3 cellular contexts compared by ENCODE assay signal in genomic region chr5:76422742-76423141, GRCh38.
A peak's percentile ranks its signal among the peaks of the same experiment; 100 is the strongest.
TF ChIP-seq lines count a peak whose summit lies in the region.

No MANE protein-coding gene starts in this region.

TF ChIP-seq in HepG2, 621 proteins besides CTCF, POLR2A, EP300 and RAD21:
- TF ChIP-seq ZMYM3 (CRISPR knock-in tag; IDR thresholded peaks at IDR 0.05) (peak; percentile 40; the same call in 1 of the 2 replicates), ZNF629 (CRISPR knock-in tag; conservative IDR thresholded peaks at IDR 0.05) (peak; percentile 91), ESRRA (CRISPR knock-in tag; IDR thresholded peaks at IDR 0.05; ENCODE audit: low read depth) (no peak)

TF ChIP-seq in K562, 482 proteins besides CTCF, POLR2A, EP300 and RAD21 (continues in another document):
- no peak for TF ChIP-seq HDAC3 (IDR thresholded peaks at IDR 0.05; ENCODE audit: borderline replicate concordance, partially characterized antibody)
- TF ChIP-seq, protein P1, sequence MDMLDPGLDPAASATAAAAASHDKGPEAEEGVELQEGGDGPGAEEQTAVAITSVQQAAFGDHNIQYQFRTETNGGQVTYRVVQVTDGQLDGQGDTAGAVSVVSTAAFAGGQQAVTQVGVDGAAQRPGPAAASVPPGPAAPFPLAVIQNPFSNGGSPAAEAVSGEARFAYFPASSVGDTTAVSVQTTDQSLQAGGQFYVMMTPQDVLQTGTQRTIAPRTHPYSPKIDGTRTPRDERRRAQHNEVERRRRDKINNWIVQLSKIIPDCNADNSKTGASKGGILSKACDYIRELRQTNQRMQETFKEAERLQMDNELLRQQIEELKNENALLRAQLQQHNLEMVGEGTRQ (CRISPR knock-in tag; IDR thresholded peaks at IDR 0.05): no peak
- TF ChIP-seq CBFA2T3 (IDR thresholded peaks at IDR 0.05): no peak
- no peak for TF ChIP-seq HSF4 (CRISPR knock-in tag; IDR thresholded peaks at IDR 0.05; ENCODE audit: borderline replicate concordance)
- TF ChIP-seq, protein P2, sequence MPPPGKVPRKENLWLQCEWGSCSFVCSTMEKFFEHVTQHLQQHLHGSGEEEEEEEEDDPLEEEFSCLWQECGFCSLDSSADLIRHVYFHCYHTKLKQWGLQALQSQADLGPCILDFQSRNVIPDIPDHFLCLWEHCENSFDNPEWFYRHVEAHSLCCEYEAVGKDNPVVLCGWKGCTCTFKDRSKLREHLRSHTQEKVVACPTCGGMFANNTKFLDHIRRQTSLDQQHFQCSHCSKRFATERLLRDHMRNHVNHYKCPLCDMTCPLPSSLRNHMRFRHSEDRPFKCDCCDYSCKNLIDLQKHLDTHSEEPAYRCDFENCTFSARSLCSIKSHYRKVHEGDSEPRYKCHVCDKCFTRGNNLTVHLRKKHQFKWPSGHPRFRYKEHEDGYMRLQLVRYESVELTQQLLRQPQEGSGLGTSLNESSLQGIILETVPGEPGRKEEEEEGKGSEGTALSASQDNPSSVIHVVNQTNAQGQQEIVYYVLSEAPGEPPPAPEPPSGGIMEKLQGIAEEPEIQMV (tag; conservative IDR thresholded peaks at IDR 0.05; ENCODE audit: low read depth): no peak
- TF ChIP-seq TCF7L2 (IDR thresholded peaks at IDR 0.05; ENCODE audit: low read depth, low read length): no peak
- TF ChIP-seq KDM1A (IDR thresholded peaks at IDR 0.05): 0 out of 4 replicates have a peak, but pooled peaks of 1 of the 2 experiments have one; percentile 15
- no peak for TF ChIP-seq TARDBP (IDR thresholded peaks at IDR 0.05)
- TF ChIP-seq ILK (tag; IDR thresholded peaks at IDR 0.05; ENCODE audit: borderline replicate concordance, low read depth): no peak
- no peak for TF ChIP-seq STAT5B (CRISPR knock-in tag; IDR thresholded peaks at IDR 0.05)
- TF ChIP-seq RBM15 (IDR thresholded peaks at IDR 0.05; ENCODE audit: insufficient read depth, low read length): no peak
- peak; percentile 81 for TF ChIP-seq CHD4 (IDR thresholded peaks at IDR 0.05; ENCODE audit: insufficient read depth, insufficient replicate concordance, low read depth, low read length, poor library complexity, severe bottlenecking)
- no peak for TF ChIP-seq ZNF280B (CRISPR knock-in tag; IDR thresholded peaks at IDR 0.05)
- no peak for TF ChIP-seq SUPT5H (IDR thresholded peaks at IDR 0.05)
- no peak for TF ChIP-seq RNF219 (CRISPR knock-in tag; IDR thresholded peaks at IDR 0.05)
- peak; percentile 45; the same call in 1 of the 2 replicates for TF ChIP-seq ADNP (tag; IDR thresholded peaks at IDR 0.05)
- no peak for TF ChIP-seq ZNF124 (CRISPR knock-in tag; IDR thresholded peaks at IDR 0.05)
- 0 out of 2 replicates have a peak, but pooled peaks have one; percentile 22 for TF ChIP-seq BCOR (IDR thresholded peaks at IDR 0.05)
- TF ChIP-seq POLR3A (IDR thresholded peaks at IDR 0.05; ENCODE audit: borderline replicate concordance, extremely low read depth, insufficient read depth, insufficient read length): no peak
- peak; percentile 87 for TF ChIP-seq RBM25 (IDR thresholded peaks at IDR 0.05; ENCODE audit: low read depth, low read length, severe bottlenecking)
- no peak for TF ChIP-seq GMEB1 (CRISPR knock-in tag; IDR thresholded peaks at IDR 0.05)
- TF ChIP-seq POLR2G (IDR thresholded peaks at IDR 0.05; ENCODE audit: low read depth, low read length): no peak
- no peak for TF ChIP-seq BDP1 (IDR thresholded peaks at IDR 0.05; ENCODE audit: insufficient read depth, insufficient read length)
- no peak for TF ChIP-seq RFX7 (CRISPR knock-in tag; IDR thresholded peaks at IDR 0.05)
- no peak for TF ChIP-seq FOXJ2 (tag; IDR thresholded peaks at IDR 0.05)
- no peak for TF ChIP-seq MCM2 (IDR thresholded peaks at IDR 0.05; ENCODE audit: low read depth)
- TF ChIP-seq ELF4 (CRISPR knock-in tag; IDR thresholded peaks at IDR 0.05): no peak
- TF ChIP-seq CREBBP (IDR thresholded peaks at IDR 0.05; ENCODE audit: low read depth, low read length): no peak
- TF ChIP-seq HNRNPUL1 (IDR thresholded peaks at IDR 0.05; ENCODE audit: low read length): no peak
- TF ChIP-seq PYGO2 (tag; IDR thresholded peaks at IDR 0.05): no peak

TF ChIP-seq in HEK293T, 16 proteins besides CTCF, POLR2A, EP300 and RAD21:
- no peak for TF ChIP-seq LEF1 (IDR thresholded peaks at IDR 0.05; ENCODE audit: borderline replicate concordance)
- no peak for TF ChIP-seq TARDBP (IDR thresholded peaks at IDR 0.05)
- no peak for TF ChIP-seq FOXA1 (IDR thresholded peaks at IDR 0.05)
- TF ChIP-seq, protein P3, sequence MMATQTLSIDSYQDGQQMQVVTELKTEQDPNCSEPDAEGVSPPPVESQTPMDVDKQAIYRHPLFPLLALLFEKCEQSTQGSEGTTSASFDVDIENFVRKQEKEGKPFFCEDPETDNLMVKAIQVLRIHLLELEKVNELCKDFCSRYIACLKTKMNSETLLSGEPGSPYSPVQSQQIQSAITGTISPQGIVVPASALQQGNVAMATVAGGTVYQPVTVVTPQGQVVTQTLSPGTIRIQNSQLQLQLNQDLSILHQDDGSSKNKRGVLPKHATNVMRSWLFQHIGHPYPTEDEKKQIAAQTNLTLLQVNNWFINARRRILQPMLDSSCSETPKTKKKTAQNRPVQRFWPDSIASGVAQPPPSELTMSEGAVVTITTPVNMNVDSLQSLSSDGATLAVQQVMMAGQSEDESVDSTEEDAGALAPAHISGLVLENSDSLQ (IDR thresholded peaks at IDR 0.05): no peak
- TF ChIP-seq ELF4 (IDR thresholded peaks at IDR 0.05): no peak
